1 cellular context compared by ENCODE assay signal in genomic region chr1:173445164-173445563, GRCh38.
TF ChIP-seq lines count a peak whose summit lies in the region.

No MANE protein-coding gene starts in this region.

TF ChIP-seq in GM12878, 131 proteins besides CTCF, POLR2A, EP300 and RAD21 (continued from another document):
- TF ChIP-seq SMAD5 (IDR thresholded peaks at IDR 0.05; ENCODE audit: low read depth): no peak
- TF ChIP-seq KDM1A (IDR thresholded peaks at IDR 0.05; ENCODE audit: borderline replicate concordance): no peak
- TF ChIP-seq NR2C1 (IDR thresholded peaks at IDR 0.05): no peak
- no peak for TF ChIP-seq WRNIP1 (IDR thresholded peaks at IDR 0.05; ENCODE audit: borderline replicate concordance, low read depth, low read length)
TF ChIP-seq in GM12878: peak in this region for 0.
